In the genomic region with DNA sequence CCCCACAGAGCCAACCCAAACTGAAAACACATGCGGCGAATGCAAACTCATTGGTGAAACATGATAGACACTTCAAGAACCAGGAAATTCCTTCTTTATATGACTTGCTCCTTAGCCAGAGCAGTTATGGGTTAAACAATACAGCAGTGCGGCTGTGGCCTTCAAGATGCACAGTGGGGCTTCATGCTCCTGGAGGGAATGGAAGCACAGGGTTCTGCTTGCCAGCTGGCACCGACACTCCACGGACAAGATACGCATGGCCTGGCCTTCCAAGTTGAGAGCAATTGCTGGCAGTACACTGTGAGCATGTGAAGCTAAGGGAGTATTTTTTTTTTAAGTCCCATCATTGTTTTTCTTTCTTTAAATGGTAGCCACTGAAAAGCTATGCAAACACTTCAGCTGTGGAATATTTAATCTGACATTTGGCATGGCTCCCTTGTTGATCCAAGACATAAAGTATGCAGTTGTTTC, we compare ENCODE assay signal across 9 cellular contexts.
DNase-seq lines count a peak whose midpoint lies in the region; TF ChIP-seq lines count a peak whose summit lies in the region.
"Had no signal": no experiment of that assay in that cellular context is flagged by ENCODE, and none has a peak within 500 bp of the region (broad histone marks: within the 10 kb centered on the region; RNA-seq: fewer than 3 reads in every experiment).

No MANE protein-coding gene starts in this region.

- in situ Hi-C loops in mammary epithelial cell (cut with MboI; ENCODE audit: low sequenced_read_pairs in 2 of 2) = no loop called here
- in situ Hi-C loops in KBM-7 (cut with MboI; ENCODE audit: low pct_unique_long_range_greater_than_20kb, low sequenced_read_pairs) = no loop called here

- H3K9ac ChIP-seq in mammary epithelial cell (ENCODE audit: insufficient read depth, low read length) = no peak overlapping the region

- WGBS in mammary epithelial cell (ENCODE audit: low coverage, missing lambda C conversion rate) = 53% methylated on average over 6 of the region's 6 CpGs

- CTCF ChIA-PET in mammary epithelial cell (lab: Charles Lee; ENCODE audit: low non-redundant PET) = no interaction called here

- dilution Hi-C loops in mammary epithelial cell (cut with HindIII; ENCODE audit: low sequenced_read_pairs) = no loop called here

- TF ChIP-seq CTCF in LNCaP clone FGC (IDR thresholded peaks at IDR 0.05; ENCODE audit: control insufficient read depth, extremely low read depth, insufficient read depth) = no peak
- TF ChIP-seq CTCF in mammary epithelial cell (conservative IDR thresholded peaks at IDR 0.05 in 1 of 2, IDR thresholded peaks at IDR 0.05 in 1 of 2; ENCODE audit: extremely low read depth in 1 of 2, insufficient read depth in 1 of 2, low read depth in 1 of 2, low read length in 2 of 2) = no peak
- no peak for TF ChIP-seq CTCF in tibial artery (IDR thresholded peaks at IDR 0.05)
- TF ChIP-seq CTCF in BE2C (IDR thresholded peaks at IDR 0.05; ENCODE audit: low read depth, low read length) = no peak

- H3K79me2 ChIP-seq in mammary epithelial cell (ENCODE audit: insufficient read depth, low read length) = no peaks in the 10 kb centered on the region

- H3K27ac ChIP-seq in mammary epithelial cell (ENCODE audit: insufficient read depth, low read depth, low read length) = no peak overlapping the region
- peak overlapping the region; percentile 70 to 71 for H3K27ac ChIP-seq in tibial artery

- H3K27me3 ChIP-seq in mammary epithelial cell (ENCODE audit: insufficient read depth, low read length) (no peaks in the 10 kb centered on the region), tibial artery (no peaks in the 10 kb centered on the region), BE2C (no peaks in the 10 kb centered on the region)

- H3K36me3 ChIP-seq in mammary epithelial cell (ENCODE audit: insufficient read depth, low read length) (no peaks in the 10 kb centered on the region), tibial artery (no peaks in the 10 kb centered on the region), BE2C (no peaks in the 10 kb centered on the region)

- BruUV-seq in mammary epithelial cell (replicated peaks; lab: Mats Ljungman, UMichigan) = no TSS peak

- DNase-seq in LNCaP clone FGC (ENCODE audit: low read depth) (peak; percentile 56), mammary epithelial cell (no peak), left kidney (ENCODE audit: low read depth, low spot score) (peak; percentile 49), tibial artery (peak; percentile 86 to 91), KBM-7 (no peak), BE2C (no peak), NCI-H1048 (lab: John Stamatoyannopoulos, UW) (no peak)
- no peak for DNase-seq in activated naive CD4-positive, alpha-beta T cell treated with anti-CD3 and anti-CD28 coated beads, Interleukin-2, amount 50 U/mL, for 16 hours
- DNase-seq: dermis blood vessel endothelial cell had no signal

- H3K9me3 ChIP-seq in mammary epithelial cell (replicated peaks; ENCODE audit: insufficient read depth, low read length) (no peaks in the 10 kb centered on the region), tibial artery (peaks cover 0 to 10% (median 0%) of the 10 kb centered on the region in 3 donors), BE2C (no peaks in the 10 kb centered on the region)

- intact Hi-C loops in mammary epithelial cell (cut with micrococcal nuclease) (loop anchor here (10.0 kb wide), 1 partner anchor 607 kb away; no protein-coding TSS in a partner anchor), tibial artery (cut with DNase I; ENCODE audit: low total_unique reads) (no loop called here)

- no peaks in the 10 kb centered on the region for H4K20me1 ChIP-seq in mammary epithelial cell (ENCODE audit: insufficient read depth, low read length)

- no peaks in the 10 kb centered on the region for H3K4me1 ChIP-seq in mammary epithelial cell (ENCODE audit: insufficient read depth, low read length)
- H3K4me1 ChIP-seq in tibial artery = peaks cover 0 to 70% (median 34%) of the 10 kb centered on the region in 4 donors
- H3K4me1 ChIP-seq in BE2C = no peaks in the 10 kb centered on the region

- H3K4me2 ChIP-seq in mammary epithelial cell (ENCODE audit: insufficient read depth, low read depth, low read length) = no peak overlapping the region

- H2AFZ ChIP-seq in mammary epithelial cell (ENCODE audit: low read depth, low read length) = peak overlapping the region; percentile 11

- no peak overlapping the region for H3K4me3 ChIP-seq in LNCaP clone FGC (ENCODE audit: low read depth, low read length)
- H3K4me3 ChIP-seq in mammary epithelial cell (replicated peaks in 1 of 3; ENCODE audit: insufficient read depth in 1 of 3, low read depth in 2 of 3, low read length in 3 of 3) = no peak overlapping the region
- H3K4me3 ChIP-seq in tibial artery = no peak overlapping the region
- H3K4me3 ChIP-seq in BE2C (ENCODE audit: low read depth, low read length) = no peak overlapping the region

Comparison
In these comparisons a context has a peak if more than half of its experiments do, and no peak if none do; other contexts are left out.
1. DNase-seq: peak in LNCaP clone FGC (single experiment), left kidney (single experiment) and tibial artery (2 of 2); none in mammary epithelial cell (single experiment), KBM-7 (single experiment), BE2C (single experiment), activated naive CD4-positive, alpha-beta T cell treated with anti-CD3 and anti-CD28 coated beads, Interleukin-2, amount 50 U/mL, for 16 hours (single experiment) and NCI-H1048 (single experiment).